In genomic region chr20:32966881-32967781, GRCh38 we compare ENCODE assay signal across 13 cellular contexts. TPM values are rescaled to one million over a fixed set of nuclear protein-coding genes. Genes with fewer than 3 reads are reported as not detected.
DNase-seq lines count a peak whose midpoint lies in the region; ATAC-seq, FAIRE-seq and TF ChIP-seq lines count a peak whose summit lies in the region.
"Had no signal": no experiment of that assay in that cellular context is flagged by ENCODE, and none has a peak within 500 bp of the region (broad histone marks: within the 10 kb centered on the region; RNA-seq: fewer than 3 reads in every experiment).

No MANE protein-coding gene starts in this region.

- H3K36me3 ChIP-seq in lung (ENCODE audit: control insufficient read depth in 2 of 2, insufficient read depth in 2 of 2, low read length in 2 of 2): no peaks in the 10 kb centered on the region
- no peaks in the 10 kb centered on the region for H3K36me3 ChIP-seq in OCI-LY7 (ENCODE audit: insufficient read depth, low read length)
- H3K36me3 ChIP-seq: tibial artery had no signal

- H4K20me1 ChIP-seq in OCI-LY7 (ENCODE audit: insufficient read depth, low read length): no peaks in the 10 kb centered on the region

- WGBS in lung, 2 donors: 55 to 64% methylated on average over 16 of the region's 16 CpGs

- CTCF ChIA-PET in OCI-LY7 (lab: Charles Lee; ENCODE audit: unreplicated experiment): no interaction called here

- no TSS peak for BruUV-seq in OCI-LY7 (replicated peaks; lab: Mats Ljungman, UMichigan)

- intact Hi-C loops in OCI-LY7 (cut with micrococcal nuclease; ENCODE audit: unreplicated experiment): no loop called here

- FAIRE-seq in D721Med (lab: Jason Lieb, UNC): no peak
- FAIRE-seq: endothelial cell of umbilical vein had no signal

- H3K79me2 ChIP-seq in OCI-LY7 (ENCODE audit: insufficient read depth, low read depth, low read length): no peaks in the 10 kb centered on the region

- TF ChIP-seq CTCF in lung (IDR thresholded peaks at IDR 0.05; ENCODE audit: control extremely low read depth, extremely low read depth) (no peak), OCI-LY7 (conservative IDR thresholded peaks at IDR 0.05; ENCODE audit: low read length) (no peak), D721Med (IDR thresholded peaks at IDR 0.05; ENCODE audit: insufficient read depth, missing control alignments) (no peak)

- H3K27ac ChIP-seq in lung (ENCODE audit: low read depth in 1 of 2, low read length in 1 of 2) (no peak overlapping the region), OCI-LY7 (ENCODE audit: low read depth, low read length, poor library complexity, severe bottlenecking) (no peak overlapping the region)
- H3K27ac ChIP-seq: tibial artery had no signal

- H2AFZ ChIP-seq in OCI-LY7 (ENCODE audit: low read length): no peak overlapping the region

- no peaks in the 10 kb centered on the region for H3K9me3 ChIP-seq in lung (ENCODE audit: control insufficient read depth in 2 of 2, insufficient read depth in 1 of 2, low read length in 1 of 2)
- no peaks in the 10 kb centered on the region for H3K9me3 ChIP-seq in OCI-LY7 (ENCODE audit: low read length)
- H3K9me3 ChIP-seq: tibial artery had no signal

- DNase-seq in stimulated activated CD4-positive, alpha-beta T cell treated with anti-CD3 and anti-CD28 coated beads, Interleukin-1b, Interleukin-23, amount 100 ng/mL, for 48 hours: peak; percentile 61
- DNase-seq in stimulated activated CD4-positive, alpha-beta T cell treated with anti-CD3 and anti-CD28 coated beads, Interleukin-12 subunit alpha, Interleukin-12 subunit beta, amount 100 ng/mL, for 4 hours: no peak
- peak; percentile 54 for DNase-seq in activated T-cell treated with anti-CD3 and anti-CD28 coated beads, Interleukin-2, amount 50 U/mL, for 1 hour
- peak; percentile 22 for DNase-seq in lung (ENCODE audit: low spot score)
- no peak for DNase-seq in OCI-LY7 (ENCODE audit: low spot score)
- DNase-seq in NCI-H2107 (lab: John Stamatoyannopoulos, UW): no peak
- DNase-seq in D721Med (ENCODE audit: insufficient read length, low spot score): no peak

- H3K4me2 ChIP-seq in OCI-LY7 (ENCODE audit: low read length): no peak overlapping the region

- H3K4me1 ChIP-seq in lung (ENCODE audit: control insufficient read depth in 2 of 2, insufficient read depth in 2 of 2, low read length in 2 of 2) (peaks cover 0 to 2% of the 10 kb centered on the region in 2 donors), OCI-LY7 (ENCODE audit: insufficient read depth, low read length, poor library complexity, severe bottlenecking) (peaks cover 13% of the 10 kb centered on the region)
- H3K4me1 ChIP-seq: tibial artery had no signal

- no peak overlapping the region for H3K4me3 ChIP-seq in lung
- no peak overlapping the region for H3K4me3 ChIP-seq in OCI-LY7 (ENCODE audit: low read depth, low read length, poor library complexity, severe bottlenecking)
- H3K4me3 ChIP-seq: tibial artery had no signal

- ATAC-seq in lung (ENCODE audit: insufficient read depth, low FRiP score) (no peak), HG03378 (IDR thresholded peaks at IDR 0.05; ENCODE audit: unreplicated experiment) (no peak)
- ATAC-seq: Panc1 had no signal

- POLR2A ChIA-PET in OCI-LY7 (lab: Charles Lee): no interaction called here

- no peaks in the 10 kb centered on the region for H3K9me2 ChIP-seq in OCI-LY7 (ENCODE audit: insufficient read depth, low read length)

- no peaks in the 10 kb centered on the region for H3K27me3 ChIP-seq in lung (ENCODE audit: control insufficient read depth, insufficient read depth)

RNA-seq across cellular contexts. Expression of gene SUN5, which starts 37.1 kb away (rescaled TPM):
- total RNA-seq in lung: not detected
- polyA plus RNA-seq in lung: not detected
- total RNA-seq in OCI-LY7 (2014; rRNA removed; shearing (Covaris generic)): not detected in 2 replicates
- not detected in 2 replicates for total RNA-seq in OCI-LY7 (2022)
- total RNA-seq: endothelial cell of umbilical vein, kidney epithelial cell, skeletal muscle tissue had no signal
- polyA plus RNA-seq: endothelial cell of umbilical vein had no signal

RNA-seq across cellular contexts. Expression of gene BPIFB2, which starts 40.4 kb away (rescaled TPM):
- 1 to 10 TPM; 2.3 to 3.0 TPM for total RNA-seq in lung
- polyA plus RNA-seq in lung: under 1 TPM; 0.41 to 0.89 TPM
- not detected in 2 replicates for total RNA-seq in OCI-LY7 (2014; rRNA removed; shearing (Covaris generic))
- total RNA-seq in OCI-LY7 (2022): not detected in 2 replicates
- total RNA-seq: endothelial cell of umbilical vein, kidney epithelial cell, skeletal muscle tissue had no signal
- polyA plus RNA-seq: endothelial cell of umbilical vein had no signal

Comparison
In these comparisons a context has a peak if more than half of its experiments do, and no peak if none do; other contexts are left out.
1. DNase-seq: peak in stimulated activated CD4-positive, alpha-beta T cell treated with anti-CD3 and anti-CD28 coated beads, Interleukin-1b, Interleukin-23, amount 100 ng/mL, for 48 hours (single experiment), activated T-cell treated with anti-CD3 and anti-CD28 coated beads, Interleukin-2, amount 50 U/mL, for 1 hour (single experiment) and lung (single experiment); none in stimulated activated CD4-positive, alpha-beta T cell treated with anti-CD3 and anti-CD28 coated beads, Interleukin-12 subunit alpha, Interleukin-12 subunit beta, amount 100 ng/mL, for 4 hours (single experiment), OCI-LY7 (single experiment), NCI-H2107 (single experiment) and D721Med (single experiment).